26 cellular contexts compared by ENCODE assay signal in the genomic region with DNA sequence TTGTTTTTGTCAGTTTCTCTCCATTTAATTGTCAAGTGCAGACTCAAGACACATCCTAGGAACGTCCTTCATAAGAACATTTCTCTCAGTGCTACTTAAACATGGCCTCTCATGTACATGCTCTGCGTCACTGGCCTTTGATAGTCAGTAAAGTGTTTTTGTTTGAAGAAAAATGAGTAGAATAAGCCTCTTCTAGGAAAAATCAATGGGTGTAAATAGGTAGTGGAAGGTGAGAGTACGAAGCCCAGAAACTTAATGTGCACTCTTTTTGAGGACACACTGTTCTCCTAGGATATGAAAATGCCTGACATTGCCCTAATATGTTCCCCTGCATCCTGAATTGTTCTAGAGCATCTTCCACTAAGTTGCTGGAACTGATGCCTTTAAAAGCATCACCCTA.
"Had no signal": no experiment of that assay in that cellular context is flagged by ENCODE, and none has a peak within 500 bp of the region (broad histone marks: within the 10 kb centered on the region; RNA-seq: fewer than 3 reads in every experiment).

No MANE protein-coding gene starts in this region.

- H3K27ac ChIP-seq: heart left ventricle, left lung, lower lobe of right lung, sigmoid colon, spleen, tibial nerve, upper lobe of left lung, vagina had no signal

- H3K4me3 Mint-ChIP-seq: immature natural killer cell; mesothelial cell of epicardium; naive B cell; natural killer cell; stimulated activated effector memory CD8-positive, alpha-beta T cell treated with anti-CD3 and anti-CD28 coated beads, Interleukin-12 subunit alpha, Interleukin-12 subunit beta, amount 100 ng/mL, for 72 hours; stimulated activated naive CD8-positive, alpha-beta T cell treated with anti-CD3 and anti-CD28 coated beads, Interleukin-15, amount 100 ng/mL, for 72 hours had no signal

- H3K27ac Mint-ChIP-seq: immature natural killer cell; mesothelial cell of epicardium; naive B cell; natural killer cell; stimulated activated effector memory CD8-positive, alpha-beta T cell treated with anti-CD3 and anti-CD28 coated beads, Interleukin-12 subunit alpha, Interleukin-12 subunit beta, amount 100 ng/mL, for 72 hours; stimulated activated naive CD8-positive, alpha-beta T cell treated with anti-CD3 and anti-CD28 coated beads, Interleukin-15, amount 100 ng/mL, for 72 hours had no signal

- H3K4me3 ChIP-seq: heart left ventricle, left lung, lower lobe of right lung, sigmoid colon, spleen, tibial nerve, upper lobe of left lung, vagina had no signal

- H3K4me1 Mint-ChIP-seq: immature natural killer cell; naive B cell; natural killer cell; stimulated activated effector memory CD8-positive, alpha-beta T cell treated with anti-CD3 and anti-CD28 coated beads, Interleukin-12 subunit alpha, Interleukin-12 subunit beta, amount 100 ng/mL, for 72 hours; stimulated activated naive CD8-positive, alpha-beta T cell treated with anti-CD3 and anti-CD28 coated beads, Interleukin-15, amount 100 ng/mL, for 72 hours had no signal

- H3K4me1 ChIP-seq: heart left ventricle, left lung, lower lobe of right lung, sigmoid colon, spleen, tibial nerve, upper lobe of left lung, vagina had no signal

- H3K36me3 Mint-ChIP-seq: immature natural killer cell; mesothelial cell of epicardium; naive B cell; natural killer cell; stimulated activated effector memory CD8-positive, alpha-beta T cell treated with anti-CD3 and anti-CD28 coated beads, Interleukin-12 subunit alpha, Interleukin-12 subunit beta, amount 100 ng/mL, for 72 hours had no signal

- H3K36me3 ChIP-seq: heart left ventricle, left lung, lower lobe of right lung, sigmoid colon, spleen, tibial nerve, upper lobe of left lung, vagina had no signal

- H3K9me3 ChIP-seq: heart left ventricle, left lung, lower lobe of right lung, sigmoid colon, spleen, tibial nerve, upper lobe of left lung, vagina had no signal

- H3K27me3 ChIP-seq: heart left ventricle, left lung, sigmoid colon, tibial nerve, upper lobe of left lung, vagina had no signal

- DNase-seq: heart left ventricle; hypothalamus; immature natural killer cell; kidney; left colon; left lung; lower lobe of right lung; mammary epithelial cell; mesenchymal stem cell; naive B cell; natural killer cell; nucleus accumbens; retina; right cardiac atrium; sigmoid colon; small intestine; spleen; stimulated activated CD4-positive, alpha-beta T cell treated with anti-CD3 and anti-CD28 coated beads, Interleukin-4, amount 100 ng/mL, for 24 hours; stimulated activated naive CD4-positive, alpha-beta T cell; stimulated activated naive CD8-positive, alpha-beta T cell treated with anti-CD3 and anti-CD28 coated beads, Interleukin-15, amount 100 ng/mL, for 72 hours; substantia nigra; upper lobe of left lung had no signal

- ATAC-seq: heart left ventricle; left colon; left lung; lower lobe of right lung; natural killer cell; right cardiac atrium; stimulated activated effector memory CD8-positive, alpha-beta T cell treated with anti-CD3 and anti-CD28 coated beads, Interleukin-12 subunit alpha, Interleukin-12 subunit beta, amount 100 ng/mL, for 72 hours; stimulated activated naive CD8-positive, alpha-beta T cell treated with anti-CD3 and anti-CD28 coated beads, Interleukin-15, amount 100 ng/mL, for 72 hours had no signal

- H3K9me3 Mint-ChIP-seq: stimulated activated effector memory CD8-positive, alpha-beta T cell treated with anti-CD3 and anti-CD28 coated beads, Interleukin-12 subunit alpha, Interleukin-12 subunit beta, amount 100 ng/mL, for 72 hours; stimulated activated naive CD8-positive, alpha-beta T cell treated with anti-CD3 and anti-CD28 coated beads, Interleukin-15, amount 100 ng/mL, for 72 hours had no signal
